14 cellular contexts compared by ENCODE assay signal in genomic region chr22:24420072-24420976, GRCh38. TPM values are rescaled to one million over a fixed set of nuclear protein-coding genes. Genes with fewer than 3 reads are reported as not detected.
DNase-seq lines count a peak whose midpoint lies in the region; ATAC-seq lines count a peak whose summit lies in the region.
"Had no signal": no experiment of that assay in that cellular context is flagged by ENCODE, and none has a peak within 500 bp of the region (broad histone marks: within the 10 kb centered on the region; RNA-seq: fewer than 3 reads in every experiment).

No MANE protein-coding gene starts in this region.

- DNase-seq in NCI-H1092 treated with DMSO at 0.1 percent for 48 hours (lab: John Stamatoyannopoulos, UW) (peak; percentile 58), dermis microvascular lymphatic vessel endothelial cell (ENCODE audit: low read depth in 2 of 2) (peak; percentile 66 to 93), A172 (ENCODE audit: low spot score) (no peak), NCI-H2081 treated with DMSO at 0.1 percent for 48 hours (lab: John Stamatoyannopoulos, UW) (no peak), germinal center (ENCODE audit: low spot score) (no peak)
- DNase-seq: activated naive CD8-positive, alpha-beta T cell treated with anti-CD3 and anti-CD28 coated beads for 36 hours; GM23248; NCI-H226; stimulated activated CD4-positive, alpha-beta T cell treated with anti-CD3 and anti-CD28 coated beads, Interleukin-2, amount 100 ng/mL, for 48 hours; stimulated activated naive CD8-positive, alpha-beta T cell treated with anti-CD3 and anti-CD28 coated beads, Interleukin-15, Interleukin-2, amounts not matched to agents 100 U/mL and 50 U/mL, for 24 hours had no signal

- H3K36me3 ChIP-seq in BLaER1 treated with 17β-estradiol and CSF1 and Interleukin-3, amounts not matched to agents 10 nM and 100 nM, result peaks cover 6 to 28% (median 13%) of the 10 kb centered on the region in 11 experiments; a peak in 18 of 22 replicates
- peaks cover 20% of the 10 kb centered on the region for H3K36me3 ChIP-seq in mesodermal cell (ENCODE audit: control insufficient read depth, insufficient read depth, low read length)

- peaks cover 62 to 77% (median 66%) of the 10 kb centered on the region in 10 experiments for H3K4me1 ChIP-seq in BLaER1 treated with 17β-estradiol and CSF1 and Interleukin-3, amounts not matched to agents 10 nM and 100 nM
- H3K4me1 ChIP-seq in mesodermal cell (ENCODE audit: control insufficient read depth, insufficient read depth, low read length, poor library complexity, severe bottlenecking), result peaks cover 3% of the 10 kb centered on the region
- H3K4me1 ChIP-seq: prostate gland had no signal

- peaks cover 0 to 3% (median 0%) of the 10 kb centered on the region in 11 experiments; a peak in 1 of 22 replicates for H3K9me3 ChIP-seq in BLaER1 treated with 17β-estradiol and CSF1 and Interleukin-3, amounts not matched to agents 10 nM and 100 nM (replicated peaks in 1 of 11)
- no peaks in the 10 kb centered on the region for H3K9me3 ChIP-seq in mesodermal cell (ENCODE audit: control insufficient read depth, low read length)
- H3K9me3 ChIP-seq: prostate gland had no signal

- peaks cover 5 to 24% (median 14%) of the 10 kb centered on the region in 11 experiments; a peak in 21 of 22 replicates for H3K27me3 ChIP-seq in BLaER1 treated with 17β-estradiol and CSF1 and Interleukin-3, amounts not matched to agents 10 nM and 100 nM

- no peak overlapping the region; a peak in 1 of 20 replicates for H3K4me3 ChIP-seq in BLaER1 treated with 17β-estradiol and CSF1 and Interleukin-3, amounts not matched to agents 10 nM and 100 nM
- H3K4me3 ChIP-seq in mesodermal cell (ENCODE audit: extremely low read depth, insufficient read depth, low read length, poor library complexity, severe bottlenecking), result no peak overlapping the region
- H3K4me3 ChIP-seq: GM23248, prostate gland had no signal

- H4K20me1 ChIP-seq in BLaER1 treated with 17β-estradiol and CSF1 and Interleukin-3, amounts not matched to agents 10 nM and 100 nM, result peaks cover 0 to 53% (median 34%) of the 10 kb centered on the region in 11 experiments; a peak in 18 of 22 replicates

- 82 to 83% methylated on average over 14 to 16 of the region's 18 CpGs for WGBS in mesodermal cell (ENCODE audit: insufficient coverage in 2 of 2), 2 experiments

- ATAC-seq in GM19397 (IDR thresholded peaks at IDR 0.05; ENCODE audit: unreplicated experiment), result no peak

- H3K4me2 ChIP-seq in BLaER1 treated with 17β-estradiol and CSF1 and Interleukin-3, amounts not matched to agents 10 nM and 100 nM, result peak overlapping the region; percentile 43 to 91 (median 82)

- peak overlapping the region in 10 of 11 experiments; percentile 10 to 67 (median 54); a peak in 19 of 22 replicates for H3K9ac ChIP-seq in BLaER1 treated with 17β-estradiol and CSF1 and Interleukin-3, amounts not matched to agents 10 nM and 100 nM
- H3K9ac ChIP-seq: GM23248 had no signal

- peak overlapping the region in 10 of 11 experiments; percentile 8 to 65 (median 46); a peak in 16 of 22 replicates for H3K27ac ChIP-seq in BLaER1 treated with 17β-estradiol and CSF1 and Interleukin-3, amounts not matched to agents 10 nM and 100 nM
- H3K27ac ChIP-seq in mesodermal cell (ENCODE audit: low read depth, low read length, severe bottlenecking), result peak overlapping the region; percentile 10
- H3K27ac ChIP-seq: GM23248, prostate gland had no signal

RNA-seq across cellular contexts. Expression of gene ADORA2A, which starts 7.1 kb away (rescaled TPM):
- total RNA-seq in dermis microvascular lymphatic vessel endothelial cell, result 2.7 and 3.0 TPM in 2 replicates
- polyA plus RNA-seq in mesodermal cell (2013, experiment 1 of 2), result 5.9 TPM
- polyA plus RNA-seq in mesodermal cell (2013, experiment 2 of 2), result 4.5 TPM
- 0.52 and 5.1 TPM in 2 replicates for total RNA-seq in A172 (2014; rRNA removed; shearing (Covaris generic))

Comparison
In these comparisons a context has a peak if more than half of its experiments do, and no peak if none do; other contexts are left out.
1. DNase-seq: peak in NCI-H1092 treated with DMSO at 0.1 percent for 48 hours (single experiment) and dermis microvascular lymphatic vessel endothelial cell (2 of 2); none in A172 (single experiment), NCI-H2081 treated with DMSO at 0.1 percent for 48 hours (single experiment) and germinal center (single experiment).